13 cellular contexts compared by ENCODE assay signal in the genomic region with DNA sequence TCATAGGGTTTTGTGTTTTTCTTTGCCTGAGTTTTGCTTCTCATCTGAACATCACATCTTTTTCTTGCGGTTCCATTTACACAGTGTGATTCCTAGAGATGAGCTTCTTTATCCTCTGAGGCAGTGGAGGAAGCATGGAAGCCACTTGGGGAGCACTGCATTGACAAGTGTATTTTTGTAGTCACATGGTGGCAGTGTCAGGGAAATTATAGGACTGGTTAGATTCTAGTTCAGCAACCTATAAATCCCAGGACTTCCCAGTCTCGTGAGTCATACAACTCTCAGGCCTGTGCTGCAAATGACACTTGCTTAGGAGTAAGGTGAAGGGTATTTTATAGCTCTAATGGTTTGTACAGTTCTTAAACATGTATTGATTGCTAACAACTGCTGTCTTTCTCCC. TPM values are rescaled to one million over a fixed set of nuclear protein-coding genes. Genes with fewer than 3 reads are reported as not detected.
DNase-seq lines count a peak whose midpoint lies in the region; ATAC-seq and TF ChIP-seq lines count a peak whose summit lies in the region.
"Had no signal": no experiment of that assay in that cellular context is flagged by ENCODE, and none has a peak within 500 bp of the region (broad histone marks: within the 10 kb centered on the region; RNA-seq: fewer than 3 reads in every experiment).

No MANE protein-coding gene starts in this region.

- in situ Hi-C loops in astrocyte of the spinal cord (cut with HindIII; ENCODE audit: low sequenced_read_pairs): no loop called here
- in situ Hi-C loops in GM13976 (cut with MboI; ENCODE audit: low sequenced_read_pairs, unreplicated experiment): no loop called here

- H3K4me3 ChIP-seq in AG09309 (ENCODE audit: control insufficient read depth, low read depth, low read length) (no peak overlapping the region), astrocyte of the spinal cord (ENCODE audit: low read depth, low read length) (no peak overlapping the region)

- peak; percentile 20 for DNase-seq in AG09309 (ENCODE audit: low read depth)
- peak; percentile 10 for DNase-seq in HPDE6-E6E7 (ENCODE audit: extremely low spot score)
- DNase-seq in astrocyte of the spinal cord (ENCODE audit: low read depth, low spot score): peak; percentile 62
- peak; percentile 53 for DNase-seq in kidney tubule cell (ENCODE audit: low spot score)
- no peak for DNase-seq in GM13976 (ENCODE audit: low spot score)
- no peak for DNase-seq in endothelial cell (ENCODE audit: low spot score)
- no peak for DNase-seq in superior temporal gyrus (ENCODE audit: extremely low spot score)
- DNase-seq: CD4-positive, alpha-beta memory T cell; cortex of kidney; naive thymus-derived CD8-positive, alpha-beta T cell; NCI-H2029 treated with DMSO at 0.1 percent for 48 hours had no signal

- peaks cover 4% of the 10 kb centered on the region for H3K4me1 Mint-ChIP-seq in endothelial cell (ENCODE audit: unreplicated experiment)
- H3K4me1 Mint-ChIP-seq: stimulated activated memory B cell treated with anti-CD40 and anti-IgM and Interleukin-4, amounts not matched to agents 10 μg/mL and 1 μg/mL and 100 μg/mL, for 72 hours had no signal

- no peaks in the 10 kb centered on the region for H3K27me3 Mint-ChIP-seq in endothelial cell (ENCODE audit: unreplicated experiment)
- H3K27me3 Mint-ChIP-seq: CD4-positive, alpha-beta memory T cell; naive thymus-derived CD8-positive, alpha-beta T cell; stimulated activated memory B cell treated with anti-CD40 and anti-IgM and Interleukin-4, amounts not matched to agents 10 μg/mL and 1 μg/mL and 100 μg/mL, for 72 hours had no signal

- TF ChIP-seq CTCF in AG09309 (IDR thresholded peaks at IDR 0.05; ENCODE audit: control insufficient read depth, insufficient read depth, low read depth, low read length, missing control alignments): no peak
- no peak for TF ChIP-seq CTCF in astrocyte of the spinal cord (IDR thresholded peaks at IDR 0.05; ENCODE audit: low read depth, low read length)
- TF ChIP-seq CTCF in GM13976 (IDR thresholded peaks at IDR 0.05; ENCODE audit: borderline replicate concordance, control extremely low read depth, extremely low read depth, insufficient read depth, missing control alignments): no peak
- no peak for TF ChIP-seq CTCF in endothelial cell (IDR thresholded peaks at IDR 0.05; ENCODE audit: unreplicated experiment)

- H3K9me3 Mint-ChIP-seq in endothelial cell (ENCODE audit: unreplicated experiment): no peaks in the 10 kb centered on the region
- H3K9me3 Mint-ChIP-seq: CD4-positive, alpha-beta memory T cell; naive thymus-derived CD8-positive, alpha-beta T cell; stimulated activated memory B cell treated with anti-CD40 and anti-IgM and Interleukin-4, amounts not matched to agents 10 μg/mL and 1 μg/mL and 100 μg/mL, for 72 hours had no signal

- H3K36me3 Mint-ChIP-seq in endothelial cell (ENCODE audit: low read depth, unreplicated experiment): peaks cover 5% of the 10 kb centered on the region

- H3K4me3 Mint-ChIP-seq in endothelial cell (ENCODE audit: unreplicated experiment): no peak overlapping the region
- H3K4me3 Mint-ChIP-seq: CD4-positive, alpha-beta memory T cell; naive thymus-derived CD8-positive, alpha-beta T cell; stimulated activated memory B cell treated with anti-CD40 and anti-IgM and Interleukin-4, amounts not matched to agents 10 μg/mL and 1 μg/mL and 100 μg/mL, for 72 hours had no signal

- H3K27ac Mint-ChIP-seq in endothelial cell (ENCODE audit: unreplicated experiment): no peak overlapping the region
- H3K27ac Mint-ChIP-seq: stimulated activated memory B cell treated with anti-CD40 and anti-IgM and Interleukin-4, amounts not matched to agents 10 μg/mL and 1 μg/mL and 100 μg/mL, for 72 hours had no signal

- no peak for ATAC-seq in GM19351 (IDR thresholded peaks at IDR 0.05; ENCODE audit: unreplicated experiment)
- ATAC-seq: naive thymus-derived CD8-positive, alpha-beta T cell; stimulated activated memory B cell treated with anti-CD40 and anti-IgM and Interleukin-4, amounts not matched to agents 10 μg/mL and 1 μg/mL and 100 μg/mL, for 72 hours had no signal

RNA-seq across cellular contexts. Expression of a gene that starts 58.4 kb away (rescaled TPM):
- 76.2 TPM for total RNA-seq in endothelial cell (ENCODE audit: unreplicated experiment)

Comparison
In these comparisons a context has a peak if more than half of its experiments do, and no peak if none do; other contexts are left out.
1. DNase-seq: peak in AG09309 (single experiment), HPDE6-E6E7 (single experiment), astrocyte of the spinal cord (single experiment) and kidney tubule cell (single experiment); none in GM13976 (single experiment), endothelial cell (single experiment) and superior temporal gyrus (single experiment).